Comparison of ENCODE assay signal across 8 cellular contexts in genomic region chr3:88149146-88149515, GRCh38.
A peak's percentile ranks its signal among the peaks of the same experiment; 100 is the strongest.
DNase-seq lines count a peak whose midpoint lies in the region; ATAC-seq and TF ChIP-seq lines count a peak whose summit lies in the region.

No MANE protein-coding gene starts in this region.

- DNase-seq in GM13977 (ENCODE audit: low spot score) (peak; percentile 20), NCI-H2171 treated with DMSO at 0.1 percent for 48 hours (lab: John Stamatoyannopoulos, UW) (peak; percentile 72), AG08396 (ENCODE audit: low spot score) (no peak)
- DNase-seq in activated naive CD4-positive, alpha-beta T cell treated with anti-CD3 and anti-CD28 coated beads, Interleukin-2, amount 50 U/mL, for 16 hours: peak; percentile 51
- peak; percentile 68 for DNase-seq in stimulated activated CD4-positive, alpha-beta T cell treated with anti-CD3 and anti-CD28 coated beads, Interleukin-15, amount 100 ng/mL, for 24 hours

- peak overlapping the region; percentile 92 for H3K4me3 ChIP-seq in iPS-11a (ENCODE audit: low read depth, low read length)

- peak; percentile 14 for ATAC-seq in HG02870 (IDR thresholded peaks at IDR 0.05; ENCODE audit: unreplicated experiment)

- TF ChIP-seq CTCF in 22Rv1 (IDR thresholded peaks at IDR 0.05) (no peak), GM13977 (IDR thresholded peaks at IDR 0.05; ENCODE audit: extremely low read depth, insufficient read depth, missing control alignments) (no peak)

- in situ Hi-C loops in GM13977 (cut with MboI; ENCODE audit: low pct_unique_long_range_greater_than_20kb, low sequenced_read_pairs, unreplicated experiment): no loop called here

- peak overlapping the region; percentile 98 for H3K27ac ChIP-seq in 22Rv1
